19 cellular contexts compared by ENCODE assay signal in the genomic region with DNA sequence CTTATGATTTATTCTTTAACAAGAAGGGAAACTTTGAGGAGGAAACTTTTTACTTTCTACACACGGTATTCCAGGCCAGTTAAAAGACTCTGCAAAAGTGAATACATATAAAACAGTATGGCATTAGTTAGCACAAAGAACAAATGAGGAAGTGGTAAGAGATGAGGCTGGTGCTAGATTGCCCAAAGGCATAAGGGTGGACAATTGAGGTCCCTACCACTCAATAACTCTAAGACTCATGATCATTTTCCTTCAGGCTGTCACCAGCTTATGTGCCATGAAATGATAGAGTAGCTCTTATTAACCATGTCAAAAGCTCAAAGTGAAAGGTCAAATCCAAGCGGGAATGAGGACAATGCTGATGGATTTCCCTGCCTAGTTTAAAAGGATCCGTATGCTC.
"Had no signal": no experiment of that assay in that cellular context is flagged by ENCODE, and none has a peak within 500 bp of the region (broad histone marks: within the 10 kb centered on the region; RNA-seq: fewer than 3 reads in every experiment).

No MANE protein-coding gene starts in this region.

- H3K36me3 ChIP-seq: ovary, right atrium auricular region had no signal

- H3K9me3 Mint-ChIP-seq: neural crest cell had no signal

- H3K27me3 ChIP-seq: foreskin keratinocyte, hepatocyte, ovary, right atrium auricular region had no signal

- H3K4me3 Mint-ChIP-seq: endodermal cell; naive thymus-derived CD8-positive, alpha-beta T cell; neural crest cell had no signal

- ATAC-seq: foreskin keratinocyte; left colon; mucosa of descending colon; naive thymus-derived CD8-positive, alpha-beta T cell had no signal

- DNase-seq: effector CD4-positive, alpha-beta T cell; endodermal cell; erythroblast; foreskin keratinocyte; head of caudate nucleus; left colon; mucosa of descending colon; naive thymus-derived CD8-positive, alpha-beta T cell; nucleus accumbens; ovary; small intestine; stimulated activated CD4-positive, alpha-beta T cell treated with anti-CD3 and anti-CD28 coated beads, Interleukin-2, amount 100 ng/mL, for 48 hours; stimulated activated naive CD4-positive, alpha-beta T cell treated with Interleukin-2 at 50 U/mL for 16 hours; trophoblast cell had no signal

- FAIRE-seq: endothelial cell of umbilical vein, small intestine had no signal

- H3K4me3 ChIP-seq: coronary artery, hepatocyte, mucosa of descending colon, ovary, right atrium auricular region had no signal

- H3K36me3 Mint-ChIP-seq: naive thymus-derived CD8-positive, alpha-beta T cell had no signal

- H3K27ac Mint-ChIP-seq: endodermal cell; naive thymus-derived CD8-positive, alpha-beta T cell had no signal

- H3K4me1 Mint-ChIP-seq: endodermal cell; naive thymus-derived CD8-positive, alpha-beta T cell had no signal
